In genomic region chr22:46738642-46738960, GRCh38 we compare ENCODE assay signal across 1 cellular context.
TF ChIP-seq lines count a peak whose summit lies in the region.

No MANE protein-coding gene starts in this region.

TF ChIP-seq in endothelial cell of umbilical vein, 7 proteins besides CTCF, POLR2A, EP300 and RAD21:
- no peak for TF ChIP-seq MAX (IDR thresholded peaks at IDR 0.05; ENCODE audit: insufficient read depth, insufficient read length)
- no peak for TF ChIP-seq JUN (IDR thresholded peaks at IDR 0.05; ENCODE audit: borderline replicate concordance, insufficient read depth, insufficient read length, low read depth)
- TF ChIP-seq FOS (IDR thresholded peaks at IDR 0.05; ENCODE audit: borderline replicate concordance, insufficient read depth, low read length), result no peak
- TF ChIP-seq EZH2 (IDR thresholded peaks at IDR 0.05; ENCODE audit: borderline replicate concordance, low read depth, low read length, severe bottlenecking), result no peak
TF ChIP-seq in endothelial cell of umbilical vein: peak in this region for 0.
